Comparison of ENCODE assay signal across 30 cellular contexts in the genomic region with DNA sequence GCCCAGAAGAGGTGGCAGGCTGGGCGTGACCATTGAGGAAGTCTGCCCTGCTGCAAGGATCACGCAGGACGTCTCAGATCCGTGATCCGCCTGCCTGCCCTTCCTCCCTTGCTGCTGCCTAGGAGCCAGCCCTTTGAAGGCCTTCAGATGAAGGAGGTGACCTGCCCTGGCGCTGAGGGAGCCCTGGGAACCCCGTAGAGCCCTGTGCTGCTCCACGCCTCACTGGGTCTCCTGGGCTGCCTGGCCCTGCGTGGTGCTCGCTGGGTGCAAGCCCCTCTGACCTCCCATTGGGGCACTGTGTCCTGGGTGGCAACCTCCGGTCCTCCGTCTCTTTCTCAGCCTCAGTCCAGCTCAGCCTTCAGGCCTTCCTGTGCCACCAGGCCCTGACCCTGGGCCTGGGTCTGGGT.
"Had no signal": no experiment of that assay in that cellular context is flagged by ENCODE, and none has a peak within 500 bp of the region (broad histone marks: within the 10 kb centered on the region; RNA-seq: fewer than 3 reads in every experiment).

No MANE protein-coding gene starts in this region.

- H3K27ac ChIP-seq: body of pancreas, colonic mucosa, epithelial cell of prostate, esophagus squamous epithelium, gastroesophageal sphincter, WERI-Rb-1 had no signal

- H3K9me3 Mint-ChIP-seq: activated B cell treated with CpG ODN at 0.5 μM for 24 hours; activated CD8-positive, alpha-beta T cell treated with anti-CD3 and anti-CD28 coated beads for 36 hours; activated T-cell treated with anti-CD3 and anti-CD28 coated beads, Interleukin-2, amount 50 U/mL, for 4 hours; activated T-helper 17 cell treated with anti-CD3 and anti-CD28 coated beads, Interleukin-2, amount 50 U/mL, for 72 hours; T-helper 2 cell treated with Interferon-gamma antibody and Interleukin-4, amounts not matched to agents 5 μg/mL and 100 μg/mL, for 36 hours had no signal

- H3K36me3 ChIP-seq: colonic mucosa, esophagus squamous epithelium, gastroesophageal sphincter, WERI-Rb-1 had no signal

- H3K36me3 Mint-ChIP-seq: activated naive CD8-positive, alpha-beta T cell had no signal

- H3K27me3 ChIP-seq: body of pancreas, colonic mucosa had no signal

- H3K4me3 Mint-ChIP-seq: activated B cell treated with CpG ODN at 0.5 μM for 24 hours; activated CD8-positive, alpha-beta T cell treated with anti-CD3 and anti-CD28 coated beads for 36 hours; activated naive CD8-positive, alpha-beta T cell; activated T-cell treated with anti-CD3 and anti-CD28 coated beads, Interleukin-2, amount 50 U/mL, for 4 hours; activated T-helper 17 cell treated with anti-CD3 and anti-CD28 coated beads, Interleukin-2, amount 50 U/mL, for 72 hours; T-helper 17 cell; T-helper 2 cell treated with Interferon-gamma antibody and Interleukin-4, amounts not matched to agents 5 μg/mL and 100 μg/mL, for 36 hours had no signal

- H3K27ac Mint-ChIP-seq: activated B cell treated with CpG ODN at 0.5 μM for 24 hours; activated CD8-positive, alpha-beta T cell treated with anti-CD3 and anti-CD28 coated beads for 36 hours; activated naive CD8-positive, alpha-beta T cell; activated T-helper 17 cell treated with anti-CD3 and anti-CD28 coated beads, Interleukin-2, amount 50 U/mL, for 72 hours; T-helper 17 cell; T-helper 2 cell treated with Interferon-gamma antibody and Interleukin-4, amounts not matched to agents 5 μg/mL and 100 μg/mL, for 36 hours had no signal

- H3K9me3 ChIP-seq: body of pancreas, colonic mucosa, esophagus squamous epithelium, gastroesophageal sphincter had no signal

- H3K4me1 Mint-ChIP-seq: activated B cell treated with CpG ODN at 0.5 μM for 24 hours; activated T-helper 17 cell treated with anti-CD3 and anti-CD28 coated beads, Interleukin-2, amount 50 U/mL, for 72 hours had no signal

- ATAC-seq: activated CD4-positive, CD25-positive, alpha-beta regulatory T cell treated with anti-CD3 and anti-CD28 coated beads, Interleukin-2, amount 50 U/mL, for 24 hours; activated CD8-positive, alpha-beta T cell treated with anti-CD3 and anti-CD28 coated beads for 36 hours; activated T-cell treated with anti-CD3 and anti-CD28 coated beads, Interleukin-2, amount 50 U/mL, for 4 hours; activated T-helper 17 cell treated with anti-CD3 and anti-CD28 coated beads, Interleukin-2, amount 50 U/mL, for 72 hours; body of pancreas; gastroesophageal sphincter; T-helper 17 cell had no signal

- DNase-seq: activated B cell treated with CpG ODN at 0.5 μM for 24 hours; activated CD4-positive, alpha-beta T cell treated with anti-CD3 and anti-CD28 coated beads for 48 hours; activated CD4-positive, alpha-beta T cell treated with anti-CD3 and anti-CD28 coated beads, Interleukin-2, amount 50 U/mL, for 1 hour; activated CD4-positive, alpha-beta T cell treated with anti-CD3 and anti-CD28 coated beads, Interleukin-2, amount 50 U/mL, for 48 hours; activated CD8-positive, alpha-beta memory T cell treated with anti-CD3 and anti-CD28 coated beads for 24 hours; activated CD8-positive, alpha-beta T cell treated with anti-CD3 and anti-CD28 coated beads for 36 hours; activated effector memory CD4-positive, alpha-beta T cell treated with Interleukin-2 at 50 U/mL for 16 hours; activated gamma-delta T cell treated with Interleukin-2 at 50 U/mL for 16 hours; activated naive CD4-positive, alpha-beta T cell treated with anti-CD3 and anti-CD28 coated beads, Interleukin-2, amount 50 U/mL, for 16 hours; activated naive CD4-positive, alpha-beta T cell treated with Interleukin-2 at 50 U/mL for 16 hours; activated T-cell treated with anti-CD3 and anti-CD28 coated beads, Interleukin-2, amount 50 U/mL, for 4 hours; amniotic stem cell; anterior cingulate cortex; body of pancreas; central memory CD4-positive, alpha-beta T cell; cerebellar nuclear complex; colonic mucosa; effector CD8-positive, alpha-beta T cell; esophagus squamous epithelium; foreskin melanocyte; T-helper 1 cell; T-helper 17 cell; T1000; WERI-Rb-1 had no signal

- H3K4me3 ChIP-seq: body of pancreas, colonic mucosa, esophagus squamous epithelium, gastroesophageal sphincter had no signal

- H3K4me1 ChIP-seq: body of pancreas, colonic mucosa, esophagus squamous epithelium, gastroesophageal sphincter had no signal
